21 cellular contexts compared by ENCODE assay signal in genomic region chr4:101823864-101824263, GRCh38. TPM values are rescaled to one million over a fixed set of nuclear protein-coding genes. Genes with fewer than 3 reads are reported as not detected.
"Had no signal": no experiment of that assay in that cellular context is flagged by ENCODE, and none has a peak within 500 bp of the region (broad histone marks: within the 10 kb centered on the region; RNA-seq: fewer than 3 reads in every experiment).

No MANE protein-coding gene starts in this region.

- H3K27ac ChIP-seq: coronary artery, foreskin keratinocyte, left ventricle myocardium inferior, lower lobe of right lung, neutrophil, skin epidermis had no signal

- H3K4me1 Mint-ChIP-seq: endodermal cell had no signal

- H3K4me1 ChIP-seq: foreskin keratinocyte, left ventricle myocardium inferior, lower lobe of right lung had no signal

- ATAC-seq: foreskin keratinocyte; lower lobe of right lung; naive thymus-derived CD8-positive, alpha-beta T cell; sciatic nerve had no signal

- H3K4me3 ChIP-seq: coronary artery, left ventricle myocardium inferior, lower lobe of right lung, skin epidermis had no signal

- H3K27me3 ChIP-seq: foreskin keratinocyte, neutrophil had no signal

- H3K36me3 ChIP-seq: left ventricle myocardium inferior, lower lobe of right lung, neutrophil had no signal

- H3K4me3 Mint-ChIP-seq: endodermal cell; immature natural killer cell; naive thymus-derived CD8-positive, alpha-beta T cell had no signal

- FAIRE-seq: endothelial cell of umbilical vein, keratinocyte had no signal

- DNase-seq: effector CD4-positive, alpha-beta T cell; endodermal cell; erythroblast; foreskin keratinocyte; immature natural killer cell; left ventricle myocardium inferior; lower lobe of right lung; mesenchymal stem cell; naive thymus-derived CD8-positive, alpha-beta T cell; posterior cingulate gyrus; stimulated activated CD4-positive, alpha-beta T cell treated with anti-CD3 and anti-CD28 coated beads, Interleukin-2, amount 100 ng/mL, for 24 hours; stimulated activated CD4-positive, alpha-beta T cell treated with anti-CD3 and anti-CD28 coated beads, Interleukin-4, amount 100 ng/mL, for 4 hours; stimulated activated naive CD4-positive, alpha-beta T cell treated with Interleukin-2 at 50 U/mL for 16 hours; trophoblast cell had no signal

- H3K9me3 ChIP-seq: lower lobe of right lung, neutrophil had no signal

- H3K27ac Mint-ChIP-seq: endodermal cell; immature natural killer cell; naive thymus-derived CD8-positive, alpha-beta T cell had no signal

RNA-seq across cellular contexts. Expression of gene BANK1, which starts 33.3 kb away (rescaled TPM):
- polyA plus RNA-seq: neural cell had no signal
